ENCODE assay signal across 20 cellular contexts in genomic region chr7:95730493-95731280, GRCh38. TPM values are rescaled to one million over a fixed set of nuclear protein-coding genes. Genes with fewer than 3 reads are reported as not detected.
DNase-seq lines count a peak whose midpoint lies in the region; ATAC-seq, FAIRE-seq and TF ChIP-seq lines count a peak whose summit lies in the region.
"Had no signal": no experiment of that assay in that cellular context is flagged by ENCODE, and none has a peak within 500 bp of the region (broad histone marks: within the 10 kb centered on the region; RNA-seq: fewer than 3 reads in every experiment).

No MANE protein-coding gene starts in this region.

- intact Hi-C loops in pancreas (cut with DNase I) (no loop called here), heart left ventricle (cut with DNase I) (no loop called here)

- TF ChIP-seq CTCF in pancreas (IDR thresholded peaks at IDR 0.05) (no peak), heart left ventricle (IDR thresholded peaks at IDR 0.05) (no peak)

- H3K9me3 ChIP-seq in pancreas (no peaks in the 10 kb centered on the region), heart left ventricle (no peaks in the 10 kb centered on the region)
- H3K9me3 ChIP-seq: MG63 had no signal

- no peaks in the 10 kb centered on the region for H3K4me1 ChIP-seq in pancreas
- no peaks in the 10 kb centered on the region for H3K4me1 ChIP-seq in heart left ventricle

- H3K4me3 ChIP-seq in pancreas (no peak overlapping the region), heart left ventricle (no peak overlapping the region)
- H3K4me3 ChIP-seq: GM12878, MG63 had no signal

- no peak overlapping the region for H3K4me3 Mint-ChIP-seq in stimulated activated effector memory CD8-positive, alpha-beta T cell treated with anti-CD3 and anti-CD28 coated beads, Interleukin-12 subunit alpha, Interleukin-12 subunit beta, amount 100 ng/mL, for 72 hours
- H3K4me3 Mint-ChIP-seq: HFFc6, T-helper 17 cell had no signal

- ATAC-seq in pancreas: peak; percentile 55 to 74 (median 60)
- ATAC-seq in stimulated activated effector memory CD8-positive, alpha-beta T cell treated with anti-CD3 and anti-CD28 coated beads, Interleukin-12 subunit alpha, Interleukin-12 subunit beta, amount 100 ng/mL, for 72 hours: no peak
- ATAC-seq in GM21619 (IDR thresholded peaks at IDR 0.05; ENCODE audit: unreplicated experiment): no peak
- no peak for ATAC-seq in heart left ventricle
- ATAC-seq: GM12878, T-helper 17 cell had no signal

- H3K4me1 Mint-ChIP-seq in stimulated activated effector memory CD8-positive, alpha-beta T cell treated with anti-CD3 and anti-CD28 coated beads, Interleukin-12 subunit alpha, Interleukin-12 subunit beta, amount 100 ng/mL, for 72 hours: no peaks in the 10 kb centered on the region
- H3K4me1 Mint-ChIP-seq: T-helper 17 cell had no signal

- H3K36me3 ChIP-seq in pancreas: no peaks in the 10 kb centered on the region
- no peaks in the 10 kb centered on the region for H3K36me3 ChIP-seq in heart left ventricle
- H3K36me3 ChIP-seq: MG63 had no signal

- FAIRE-seq in pancreas (lab: Jason Lieb, UNC): no peak
- FAIRE-seq: GM12878, H1 had no signal

- DNase-seq in G401 (ENCODE audit: low spot score) (peak; percentile 14), NCI-H1105 (lab: John Stamatoyannopoulos, UW) (peak; percentile 27), NCI-H69 (lab: John Stamatoyannopoulos, UW) (peak; percentile 70), pancreas (peak in 3 of 6 donors; percentile 6 to 34 (median 14)), heart left ventricle (no peak), KG1 (lab: John Stamatoyannopoulos, UW) (no peak)
- no peak for DNase-seq in stimulated activated effector memory CD8-positive, alpha-beta T cell treated with anti-CD3 and anti-CD28 coated beads, Interleukin-12 subunit alpha, Interleukin-12 subunit beta, amount 100 ng/mL, for 72 hours (ENCODE audit: low spot score in 2 of 2)
- DNase-seq: ACHN, DND-41, GDM1, HFFc6, MG63, NCI-H187 treated with DMSO at 0.1 percent for 48 hours, NCI-H526 treated with DMSO at 0.1 percent for 48 hours, OCI-M1, T-helper 17 cell had no signal

- H3K27me3 ChIP-seq in pancreas: no peaks in the 10 kb centered on the region
- H3K27me3 ChIP-seq in heart left ventricle: no peaks in the 10 kb centered on the region
- H3K27me3 ChIP-seq: MG63 had no signal

- no peak overlapping the region for H3K27ac ChIP-seq in pancreas
- H3K27ac ChIP-seq in heart left ventricle: no peak overlapping the region
- H3K27ac ChIP-seq: KMS-11 had no signal

- H3K36me3 Mint-ChIP-seq in stimulated activated effector memory CD8-positive, alpha-beta T cell treated with anti-CD3 and anti-CD28 coated beads, Interleukin-12 subunit alpha, Interleukin-12 subunit beta, amount 100 ng/mL, for 72 hours: no peaks in the 10 kb centered on the region

- WGBS in pancreas, 2 donors: 60 to 67% methylated on average over 4 of the region's 4 CpGs
- WGBS in heart left ventricle, 4 donors: 66 to 76% (median 70%) methylated on average over 4 of the region's 4 CpGs

- H3K27ac Mint-ChIP-seq in stimulated activated effector memory CD8-positive, alpha-beta T cell treated with anti-CD3 and anti-CD28 coated beads, Interleukin-12 subunit alpha, Interleukin-12 subunit beta, amount 100 ng/mL, for 72 hours: no peak overlapping the region
- H3K27ac Mint-ChIP-seq: HFFc6, T-helper 17 cell had no signal

- TF ChIP-seq POLR2A in heart left ventricle (IDR thresholded peaks at IDR 0.05): no peak

- in situ Hi-C loops in G401 (cut with HindIII; ENCODE audit: low sequenced_read_pairs): no loop called here

- H3K9me3 Mint-ChIP-seq in stimulated activated effector memory CD8-positive, alpha-beta T cell treated with anti-CD3 and anti-CD28 coated beads, Interleukin-12 subunit alpha, Interleukin-12 subunit beta, amount 100 ng/mL, for 72 hours: no peaks in the 10 kb centered on the region

RNA-seq across cellular contexts. Expression of gene DYNC1I1, which starts 41.7 kb away (rescaled TPM):
- total RNA-seq in G401 (2014; rRNA removed; shearing (Covaris generic)): not detected in 2 replicates
- total RNA-seq in pancreas (1 to 10 TPM in 4 of 6 donors, under 1 TPM in 2; 0.71 to 1.5 (median 1.3) TPM), heart left ventricle (10 to 100 TPM; 20.3 to 46.8 (median 38.8) TPM)
- polyA plus RNA-seq in pancreas (1 to 10 TPM in 1 of 2 donors, under 1 TPM in 1; 0.95 to 5.5 TPM), heart left ventricle (10 to 100 TPM in 1 of 2 donors, 1 to 10 TPM in 1; 6.1 to 14.4 TPM)

Comparison
In these comparisons a context has a peak if more than half of its experiments do, and no peak if none do; other contexts are left out.
1. DNase-seq: peak in G401 (single experiment), NCI-H1105 (single experiment) and NCI-H69 (single experiment); none in stimulated activated effector memory CD8-positive, alpha-beta T cell treated with anti-CD3 and anti-CD28 coated beads, Interleukin-12 subunit alpha, Interleukin-12 subunit beta, amount 100 ng/mL, for 72 hours (0 of 2), heart left ventricle (0 of 5) and KG1 (single experiment).
2. ATAC-seq: peak in pancreas (4 of 4); none in stimulated activated effector memory CD8-positive, alpha-beta T cell treated with anti-CD3 and anti-CD28 coated beads, Interleukin-12 subunit alpha, Interleukin-12 subunit beta, amount 100 ng/mL, for 72 hours (single experiment), GM21619 (single experiment) and heart left ventricle (0 of 4).
3. RNA of gene DYNC1I1, which starts 41.7 kb away (total RNA-seq): 20.3 to 46.8 TPM in heart left ventricle; 0.71 to 1.5 TPM in pancreas and not detected in G401; every median in the first group is over 4 times any median in the second.